Comparison of ENCODE assay signal across 8 cellular contexts in genomic region chr6:89940225-89941027, GRCh38. TPM values are rescaled to one million over a fixed set of nuclear protein-coding genes. Genes with fewer than 3 reads are reported as not detected.
DNase-seq lines count a peak whose midpoint lies in the region; ATAC-seq and TF ChIP-seq lines count a peak whose summit lies in the region.

No MANE protein-coding gene starts in this region.

- 34 to 35% methylated on average over 9 of the region's 9 CpGs for WGBS in heart right ventricle, 2 donors

- peak; percentile 82 to 95 (median 92) for ATAC-seq in heart right ventricle
- no peak for ATAC-seq in HG03571 (IDR thresholded peaks at IDR 0.05; ENCODE audit: unreplicated experiment)

- POLR2A ChIA-PET in HEK293 (lab: Yijun Ruan, JAX) = interaction anchor here (0.7 to 1.1 kb wide), 4 partner anchors 18 to 539 kb away, joined by 3 to 7 read pairs (median 4); no protein-coding TSS in a partner anchor

- intact Hi-C loops in heart right ventricle (cut with DNase I) = loop anchor here (1.0 to 10.0 kb wide), 8 partner anchors 452 to 542 kb away; no protein-coding TSS in a partner anchor

- H3K36me3 ChIP-seq in HEK293 (ENCODE audit: control insufficient read depth in 2 of 2, insufficient read depth in 1 of 2, low read length in 2 of 2) (peaks cover 0 to 3% of the 10 kb centered on the region in 2 experiments; a peak in 1 of 3 replicates), adipocyte (ENCODE audit: control insufficient read depth, insufficient read depth, low read length, severe bottlenecking) (no peaks in the 10 kb centered on the region), heart right ventricle (peaks cover 0 to 25% (median 0%) of the 10 kb centered on the region in 9 donors)

- H3K4me3 ChIP-seq in HEK293 (ENCODE audit: low read depth, low read length) (no peak overlapping the region), adipocyte (ENCODE audit: low read length) (no peak overlapping the region), heart right ventricle (no peak overlapping the region)

- in situ Hi-C loops in G401 (cut with HindIII; ENCODE audit: low sequenced_read_pairs) = no loop called here

- no peaks in the 10 kb centered on the region for H3K4me1 ChIP-seq in HEK293 (ENCODE audit: control insufficient read depth, insufficient read depth, low read length)
- H3K4me1 ChIP-seq in adipocyte (ENCODE audit: control insufficient read depth, insufficient read depth, low read length) = peaks cover 20% of the 10 kb centered on the region
- peaks cover 0 to 12% (median 0%) of the 10 kb centered on the region in 9 donors for H3K4me1 ChIP-seq in heart right ventricle

- H3K9ac ChIP-seq in adipocyte (ENCODE audit: low read length) = peak overlapping the region; percentile 11

- no peaks in the 10 kb centered on the region for H3K27me3 ChIP-seq in adipocyte (replicated peaks; ENCODE audit: control insufficient read depth, insufficient read depth, low read length)
- H3K27me3 ChIP-seq in heart right ventricle = no peaks in the 10 kb centered on the region

- H3K27ac ChIP-seq in HEK293 (ENCODE audit: extremely low read depth, low read depth, low read length) (no peak overlapping the region), heart right ventricle (no peak overlapping the region)

- CTCF ChIA-PET in HEK293 (lab: Yijun Ruan, JAX) = interaction anchor here (0.5 to 6.0 kb wide), 122 partner anchors 8 to 1527 kb away, joined by 3 to 185 read pairs (median 4); no protein-coding TSS in a partner anchor

- TF ChIP-seq CTCF in HEK293 (tag by site-specific recombination; IDR thresholded peaks at IDR 0.05) = peak; percentile 63; the same call in 1 of the 2 replicates
- peak; percentile 44 to 85 (median 72) for TF ChIP-seq CTCF in heart right ventricle (IDR thresholded peaks at IDR 0.05)

- no peaks in the 10 kb centered on the region for H3K9me3 ChIP-seq in HEK293 (ENCODE audit: control insufficient read depth, insufficient read depth, low read depth, low read length)
- no peaks in the 10 kb centered on the region for H3K9me3 ChIP-seq in adipocyte (ENCODE audit: control insufficient read depth, low read length)
- H3K9me3 ChIP-seq in heart right ventricle = peaks cover 0 to 4% (median 0%) of the 10 kb centered on the region in 11 donors

- peak; percentile 95 for DNase-seq in G401 (ENCODE audit: low spot score)
- peak; percentile 61 for DNase-seq in NCI-H1436 (lab: John Stamatoyannopoulos, UW)
- DNase-seq in SW480 (ENCODE audit: low spot score) = peak; percentile 68
- peak; percentile 91 for DNase-seq in adipocyte (ENCODE audit: low read depth)
- DNase-seq in heart right ventricle = peak in 1 of 2 donors; percentile 67
- peak; percentile 67 for DNase-seq in retina

TF ChIP-seq in HEK293, 187 proteins besides CTCF, POLR2A, EP300 and RAD21:
- no peak for TF ChIP-seq ZNF239 (tag by site-specific recombination; IDR thresholded peaks at IDR 0.05)
- TF ChIP-seq TRIM28 (IDR thresholded peaks at IDR 0.05; ENCODE audit: borderline replicate concordance, low read length) = peak; percentile 56; the same call in 1 of the 2 replicates
- TF ChIP-seq ZNF654 (tag by site-specific recombination; IDR thresholded peaks at IDR 0.05; ENCODE audit: low read depth) = peak; percentile 97
- no peak for TF ChIP-seq AEBP2 (tag by site-specific recombination; IDR thresholded peaks at IDR 0.05; ENCODE audit: borderline replicate concordance)
- no peak for TF ChIP-seq ZNF394 (tag by site-specific recombination; IDR thresholded peaks at IDR 0.05; ENCODE audit: borderline replicate concordance)
- peak; percentile 65; the same call in 1 of the 2 replicates for TF ChIP-seq ZNF660 (tag by site-specific recombination; IDR thresholded peaks at IDR 0.05)
- 0 out of 2 replicates have a peak, but pooled peaks have one; percentile 12 for TF ChIP-seq ZNF692 (tag by site-specific recombination; IDR thresholded peaks at IDR 0.05)
TF ChIP-seq in HEK293: peak in this region for 4.

RNA-seq across cellular contexts. Expression of gene GJA10, which starts 46.2 kb away (rescaled TPM):
- total RNA-seq in G401 (2014; rRNA removed; shearing (Covaris generic)) = not detected in 2 replicates
- total RNA-seq in heart right ventricle = not detected
- polyA plus RNA-seq in heart right ventricle = not detected
